In genomic region chr16:80968386-80969113, GRCh38 we compare ENCODE assay signal across 17 cellular contexts. TPM values are rescaled to one million over a fixed set of nuclear protein-coding genes. Genes with fewer than 3 reads are reported as not detected.
A peak's percentile ranks its signal among the peaks of the same experiment; 100 is the strongest.
DNase-seq lines count a peak whose midpoint lies in the region; TF ChIP-seq lines count a peak whose summit lies in the region.
"Had no signal": no experiment of that assay in that cellular context is flagged by ENCODE, and none has a peak within 500 bp of the region (broad histone marks: within the 10 kb centered on the region; RNA-seq: fewer than 3 reads in every experiment).

No MANE protein-coding gene starts in this region.

- H3K4me1 ChIP-seq in liver (ENCODE audit: control insufficient read depth in 4 of 4, insufficient read depth in 4 of 4, low read length in 3 of 4) = peaks cover 0 to 8% (median 1%) of the 10 kb centered on the region in 4 donors
- H3K4me1 ChIP-seq in thyroid gland = no peaks in the 10 kb centered on the region
- H3K4me1 ChIP-seq: BLaER1, colonic mucosa, parathyroid adenoma, tibial artery had no signal

- TF ChIP-seq RAD21 in liver (IDR thresholded peaks at IDR 0.05) = peak; percentile 37 to 50

- no peaks in the 10 kb centered on the region for H3K27me3 ChIP-seq in liver (ENCODE audit: control insufficient read depth in 4 of 4, insufficient read depth in 4 of 4, low read length in 3 of 4)
- H3K27me3 ChIP-seq in thyroid gland = no peaks in the 10 kb centered on the region
- H3K27me3 ChIP-seq: BLaER1, colonic mucosa, tibial artery had no signal

- H3K27ac ChIP-seq in liver (ENCODE audit: low read depth in 1 of 2, low read length in 2 of 2) = no peak overlapping the region
- H3K27ac ChIP-seq in thyroid gland = no peak overlapping the region
- H3K27ac ChIP-seq in substantia nigra (ENCODE audit: low read depth, low read length, poor library complexity, severe bottlenecking) = no peak overlapping the region
- H3K27ac ChIP-seq: BLaER1, colonic mucosa, parathyroid adenoma, tibial artery had no signal

- H3K36me3 ChIP-seq in liver (ENCODE audit: control insufficient read depth in 4 of 4, insufficient read depth in 3 of 4, low read depth in 1 of 4, low read length in 3 of 4) (no peaks in the 10 kb centered on the region), thyroid gland (peaks cover 0 to 6% of the 10 kb centered on the region in 2 donors)
- H3K36me3 ChIP-seq: colonic mucosa had no signal

- WGBS in liver = 79% methylated on average over 4 of the region's 4 CpGs
- WGBS in thyroid gland, 2 donors = 88 to 91% methylated on average over 4 of the region's 4 CpGs

- peak overlapping the region in 1 of 2 donors; percentile 15 for H3K9ac ChIP-seq in liver (ENCODE audit: low read depth in 1 of 2, low read length in 2 of 2)
- H3K9ac ChIP-seq: BLaER1, parathyroid adenoma had no signal

- H3K4me3 ChIP-seq in AG10803 (ENCODE audit: low read length) (no peak overlapping the region), choroid plexus epithelial cell (ENCODE audit: low read depth, low read length) (no peak overlapping the region), liver (ENCODE audit: low read depth in 1 of 3, low read length in 3 of 3) (no peak overlapping the region), thyroid gland (replicated peaks in 1 of 3) (no peak overlapping the region)
- H3K4me3 ChIP-seq: BLaER1, colonic mucosa, tibial artery had no signal

- no peak for TF ChIP-seq POLR2A in thyroid gland (IDR thresholded peaks at IDR 0.05)

- DNase-seq in AG10803 (ENCODE audit: low read depth) = peak; percentile 31
- DNase-seq in M059J (ENCODE audit: low read depth) = peak; percentile 48
- DNase-seq in choroid plexus epithelial cell (ENCODE audit: low read depth) = peak; percentile 28
- DNase-seq in thyroid gland = no peak
- DNase-seq in T1000 (lab: John Stamatoyannopoulos, UW) = no peak
- DNase-seq in NCI-H446 (lab: John Stamatoyannopoulos, UW) = no peak
- no peak for DNase-seq in substantia nigra (lab: John Stamatoyannopoulos, UW)
- DNase-seq: activated CD4-positive, CD25-positive, alpha-beta regulatory T cell treated with anti-CD3 and anti-CD28 coated beads, Interleukin-2, amount 50 U/mL, for 72 hours; activated naive CD8-positive, alpha-beta T cell treated with anti-CD3 and anti-CD28 coated beads for 36 hours; colonic mucosa; midbrain; NCI-H1105 treated with DMSO at 0.1 percent for 48 hours; stimulated activated CD4-positive, alpha-beta T cell treated with anti-CD3 and anti-CD28 coated beads, Interleukin-15, amount 100 ng/mL, for 24 hours; tibial artery had no signal

- intact Hi-C loops in thyroid gland (cut with DNase I) = no loop called here

- H3K9me3 ChIP-seq in liver (ENCODE audit: control insufficient read depth in 4 of 4, low read length in 3 of 4) (no peaks in the 10 kb centered on the region), thyroid gland (no peaks in the 10 kb centered on the region)
- H3K9me3 ChIP-seq: BLaER1, colonic mucosa, tibial artery had no signal

- TF ChIP-seq CTCF in AG10803 (conservative IDR thresholded peaks at IDR 0.05; ENCODE audit: low read length) (no peak), choroid plexus epithelial cell (conservative IDR thresholded peaks at IDR 0.05; ENCODE audit: low read depth, low read length) (no peak), liver (IDR thresholded peaks at IDR 0.05; ENCODE audit: low read depth, low read length, missing input control) (no peak), thyroid gland (IDR thresholded peaks at IDR 0.05) (no peak)

TF ChIP-seq in liver, 16 proteins besides CTCF, POLR2A, EP300 and RAD21:
- no peak for TF ChIP-seq FOXA2 (IDR thresholded peaks at IDR 0.05)
- TF ChIP-seq YY1 (IDR thresholded peaks at IDR 0.05) = no peak
- TF ChIP-seq HNF4A (conservative IDR thresholded peaks at IDR 0.05) = no peak
- TF ChIP-seq REST (IDR thresholded peaks at IDR 0.05) = no peak
- peak; percentile 15 to 67 for TF ChIP-seq JUND (IDR thresholded peaks at IDR 0.05)
- no peak for TF ChIP-seq ATF3 (IDR thresholded peaks at IDR 0.05)

RNA-seq across cellular contexts. Expression of gene CMC2, which starts 38.1 kb away (rescaled TPM):
- 144 and 150 TPM in 2 replicates for total RNA-seq in M059J (2014; rRNA removed; shearing (Covaris generic))
- total RNA-seq in liver (10 to 100 TPM; 26.2 to 28.3 TPM), thyroid gland (10 to 100 TPM; 36.8 to 89.1 (median 59.7) TPM)
- polyA plus RNA-seq in liver = 10 to 100 TPM; 56.7 to 98.4 TPM

RNA-seq across cellular contexts. Expression of gene CENPN, which starts 38.5 kb away (rescaled TPM):
- 112 and 210 TPM in 2 replicates for total RNA-seq in M059J (2014; rRNA removed; shearing (Covaris generic))
- total RNA-seq in liver = 10 to 100 TPM in 1 of 2 donors, 1 to 10 TPM in 1; 9.9 to 30.8 TPM
- 1 to 10 TPM; 1.8 to 5.9 TPM for polyA plus RNA-seq in liver
- 10 to 100 TPM in 1 of 4 donors, 1 to 10 TPM in 3; 5.8 to 14.4 (median 6.7) TPM for total RNA-seq in thyroid gland

Comparison
In these comparisons a context has a peak if more than half of its experiments do, and no peak if none do; other contexts are left out.
1. DNase-seq: peak in AG10803 (single experiment), M059J (single experiment) and choroid plexus epithelial cell (single experiment); none in thyroid gland (0 of 2), T1000 (single experiment), NCI-H446 (0 of 2) and substantia nigra (0 of 49).